In the genomic region with DNA sequence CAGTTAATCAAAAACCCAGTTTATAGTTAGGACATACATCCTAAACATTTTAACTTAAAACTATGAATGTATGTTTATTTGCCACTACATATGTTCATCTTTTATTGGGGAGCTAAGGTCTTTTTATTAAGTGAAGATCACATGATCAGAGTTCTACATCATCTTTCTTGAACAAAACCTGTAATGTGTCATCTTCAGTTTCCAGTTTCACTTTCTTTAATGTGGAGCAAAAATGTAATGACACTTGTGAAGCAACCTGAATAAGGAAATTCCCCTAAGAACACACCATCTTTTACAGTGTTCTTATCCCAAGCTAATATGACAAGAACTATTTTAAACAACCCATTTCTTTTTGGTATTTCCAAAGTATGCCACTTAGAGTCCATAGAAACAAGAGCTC, we compare ENCODE assay signal across 12 cellular contexts.
A peak's percentile ranks its signal among the peaks of the same experiment; 100 is the strongest.
DNase-seq lines count a peak whose midpoint lies in the region; ATAC-seq, FAIRE-seq and TF ChIP-seq lines count a peak whose summit lies in the region.
"Had no signal": no experiment of that assay in that cellular context is flagged by ENCODE, and none has a peak within 500 bp of the region (broad histone marks: within the 10 kb centered on the region; RNA-seq: fewer than 3 reads in every experiment).

No MANE protein-coding gene starts in this region.

- FAIRE-seq in GM12892 (lab: Jason Lieb, UNC) = no peak

- no peak for TF ChIP-seq POLR2A in GM12892 (IDR thresholded peaks at IDR 0.05; ENCODE audit: low read depth, low read length)

- ATAC-seq in GM18498 (IDR thresholded peaks at IDR 0.05; ENCODE audit: unreplicated experiment) = peak; percentile 91
- ATAC-seq in GM19455 (IDR thresholded peaks at IDR 0.05; ENCODE audit: unreplicated experiment) = peak; percentile 62
- ATAC-seq in HG02943 (IDR thresholded peaks at IDR 0.05; ENCODE audit: low read depth, unreplicated experiment) = peak; percentile 74

- DNase-seq in NAMALWA (ENCODE audit: low spot score) (peak; percentile 19), T-helper 9 cell (no peak), GM12892 (ENCODE audit: insufficient read length) (no peak), NCI-H1930 (lab: John Stamatoyannopoulos, UW) (no peak)
- no peak for DNase-seq in activated naive CD4-positive, alpha-beta T cell (lab: John Stamatoyannopoulos, UW)
- DNase-seq: activated effector memory CD4-positive, alpha-beta T cell treated with Interleukin-2 at 50 U/mL for 16 hours; dorsolateral prefrontal cortex; heart right ventricle; T1000 had no signal
